In genomic region chr2:68579689-68580088, GRCh38 we compare ENCODE assay signal across 8 cellular contexts.
"Had no signal": no experiment of that assay in that cellular context is flagged by ENCODE, and none has a peak within 500 bp of the region (broad histone marks: within the 10 kb centered on the region; RNA-seq: fewer than 3 reads in every experiment).

No MANE protein-coding gene starts in this region.

- ATAC-seq: HCT116 had no signal

- H3K4me3 ChIP-seq: GM23248, HAP-1 had no signal

- H3K9ac ChIP-seq: GM23248 had no signal

- DNase-seq: GM23248, GOT3, H7, HFFc6, KG1 had no signal

- H2AFZ ChIP-seq: GM23248 had no signal

- FAIRE-seq: HTR-8/SVneo had no signal

- H3K27ac ChIP-seq: GM23248 had no signal

- H3K36me3 ChIP-seq: HAP-1 had no signal

- H3K9me3 ChIP-seq: HAP-1 had no signal
